In the genomic region with DNA sequence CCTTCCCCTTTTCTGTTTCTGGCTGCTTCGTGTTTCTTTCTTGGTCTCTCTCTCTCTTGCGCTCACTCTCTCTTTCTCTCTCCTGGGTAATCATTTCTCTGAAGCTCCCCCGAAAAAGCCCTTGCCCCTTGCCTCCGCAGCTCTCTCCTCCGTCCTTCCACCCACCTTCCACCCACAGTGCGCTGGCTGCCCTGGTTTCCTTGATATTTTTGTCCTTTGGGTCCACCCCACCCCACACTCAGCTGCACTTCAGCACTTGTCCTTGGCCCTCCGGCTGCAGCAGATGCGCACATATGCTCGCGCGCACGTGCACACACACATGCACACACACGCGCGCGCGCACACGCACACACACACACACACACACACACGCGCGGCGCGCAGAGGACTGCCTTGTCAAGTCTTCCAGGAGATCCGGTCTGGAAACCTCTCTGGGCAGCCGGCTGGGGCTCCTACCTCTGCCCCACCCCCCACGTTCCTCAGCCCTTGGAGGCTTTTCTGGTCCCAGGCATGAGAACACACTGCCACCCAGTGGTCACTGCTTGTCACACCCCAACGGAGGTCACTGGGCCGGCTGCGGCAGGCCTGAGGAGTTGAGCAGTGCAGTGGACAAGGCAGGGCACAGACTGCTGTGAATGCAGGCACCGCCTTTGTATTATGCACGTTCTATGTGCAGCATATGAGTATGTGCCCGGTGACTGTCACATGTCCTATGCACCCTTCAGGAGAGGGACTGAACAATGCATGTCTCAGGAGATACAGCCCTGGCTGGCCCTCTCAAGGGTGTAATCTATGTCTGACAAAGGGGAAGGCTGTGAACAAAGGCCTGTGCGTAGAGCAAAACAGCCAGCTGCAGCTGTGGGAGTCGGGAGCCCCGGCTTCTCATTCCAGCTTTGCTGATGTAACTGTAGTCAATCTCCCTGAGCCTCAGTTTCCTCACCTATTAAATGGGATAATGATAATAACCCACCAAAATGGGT, we compare ENCODE assay signal across 8 cellular contexts. TPM values are rescaled to one million over a fixed set of nuclear protein-coding genes. Genes with fewer than 3 reads are reported as not detected.
DNase-seq lines count a peak whose midpoint lies in the region; ATAC-seq, FAIRE-seq and TF ChIP-seq lines count a peak whose summit lies in the region.

No MANE protein-coding gene starts in this region.

- CTCF ChIA-PET in A673 (lab: Charles Lee): interaction anchor here (0.6 to 1.1 kb wide), 4 partner anchors 12 to 26 kb away, joined by 3 to 12 read pairs (median 5); a partner anchor contains a TSS

- H3K9me3 ChIP-seq in A673 (ENCODE audit: low read depth, low read length, poor library complexity, severe bottlenecking): no peaks in the 10 kb centered on the region
- H3K9me3 ChIP-seq in kidney (ENCODE audit: control insufficient read depth in 1 of 2, low read length in 2 of 2): no peaks in the 10 kb centered on the region

- H3K4me3 ChIP-seq in A673 (ENCODE audit: low read depth, low read length, poor library complexity, severe bottlenecking) (peak overlapping the region; percentile 30), kidney (ENCODE audit: low read length in 2 of 2) (peak overlapping the region; percentile 9 to 57)

- peak overlapping the region in 1 of 2 donors; percentile 30 for H3K9ac ChIP-seq in kidney (ENCODE audit: low read length in 2 of 2)

- TF ChIP-seq CTCF in A673 (conservative IDR thresholded peaks at IDR 0.05; ENCODE audit: low read depth, low read length): peak; percentile 96
- peak; percentile 97 for TF ChIP-seq CTCF in kidney (IDR thresholded peaks at IDR 0.05; ENCODE audit: borderline replicate concordance, extremely low read depth, insufficient read depth)

- peaks cover 8% of the 10 kb centered on the region for H3K4me1 ChIP-seq in A673 (ENCODE audit: insufficient read depth, low read length, poor library complexity, severe bottlenecking)
- H3K4me1 ChIP-seq in kidney (ENCODE audit: control insufficient read depth in 1 of 2, insufficient read depth in 1 of 2, low read depth in 1 of 2, low read length in 2 of 2): peaks cover 10 to 15% of the 10 kb centered on the region in 2 donors

- ATAC-seq in GM18868 (IDR thresholded peaks at IDR 0.05; ENCODE audit: unreplicated experiment): peak; percentile 80
- ATAC-seq in HG03280 (IDR thresholded peaks at IDR 0.05; ENCODE audit: unreplicated experiment): peak; percentile 73

- POLR2A ChIA-PET in A673 (lab: Charles Lee; ENCODE audit: low non-redundant PET): interaction anchor here (0.6 kb wide), 1 partner anchor 13 kb away, joined by 4 read pairs; a partner anchor contains a TSS

- peak; percentile 93 for DNase-seq in A673 (ENCODE audit: low spot score)
- DNase-seq in NCI-H460 (ENCODE audit: extremely low read depth, low read depth): peak; percentile 88
- DNase-seq in activated CD4-positive, CD25-positive, alpha-beta regulatory T cell treated with anti-CD3 and anti-CD28 coated beads, Interleukin-2, amount 50 U/mL, for 72 hours: peak; percentile 85
- DNase-seq in cerebellar nuclear complex (lab: John Stamatoyannopoulos, UW): peak; percentile 35 to 82
- peak; percentile 96 for DNase-seq in kidney
- DNase-seq in stimulated activated CD4-positive, alpha-beta T cell treated with anti-CD3 and anti-CD28 coated beads, Interleukin-12 subunit alpha, Interleukin-12 subunit beta, amount 100 ng/mL, for 48 hours (ENCODE audit: low read depth in 2 of 3, low spot score in 1 of 3): peak; percentile 82 to 93 (median 86)

- H3K27me3 ChIP-seq in A673 (replicated peaks; ENCODE audit: insufficient read depth, low read depth, low read length, poor library complexity): no peaks in the 10 kb centered on the region

- intact Hi-C loops in A673 (cut with micrococcal nuclease; ENCODE audit: unreplicated experiment): loop anchor here (1.0 to 5.0 kb wide), 3 partner anchors 26 to 162 kb away; a partner anchor contains a TSS
- intact Hi-C loops in kidney (cut with DNase I): no loop called here

- no TSS peak for BruUV-seq in A673 (replicated peaks; lab: Mats Ljungman, UMichigan)

- H3K36me3 ChIP-seq in A673 (ENCODE audit: insufficient read depth, low read length, poor library complexity, severe bottlenecking) (peaks cover 26% of the 10 kb centered on the region), kidney (ENCODE audit: control insufficient read depth in 1 of 2, insufficient read depth in 2 of 2, low read length in 2 of 2) (no peaks in the 10 kb centered on the region)

- peak; percentile 80 for FAIRE-seq in kidney (lab: Jason Lieb, UNC)

- peak overlapping the region; percentile 29 for H3K27ac ChIP-seq in A673 (ENCODE audit: low read depth, low read length, poor library complexity, severe bottlenecking)
- H3K27ac ChIP-seq in kidney (ENCODE audit: low read depth in 2 of 2, low read length in 2 of 2): peak overlapping the region; percentile 16 to 40

RNA-seq across cellular contexts. Expression of a gene that starts 6.5 kb away (rescaled TPM):
- total RNA-seq in A673 (2021): 4.1 and 5.5 TPM in 2 replicates
- total RNA-seq in NCI-H460 (2014; rRNA removed; shearing (Covaris generic)): 0.25 TPM in 1 of 2 replicates, not detected in the other
- polyA plus RNA-seq in NCI-H460 (2014; cell fraction: nucleus; rRNA removed): 0.06 TPM in 1 of 2 replicates, not detected in the other
- total RNA-seq in kidney: 1.3 TPM
- not detected for polyA plus RNA-seq in kidney (ENCODE audit: insufficient read depth, low read depth, low replicate concordance)

RNA-seq across cellular contexts. Expression of a gene that starts 10.5 kb away (rescaled TPM):
- total RNA-seq in A673 (2021) (not detected in 2 replicates), kidney (38.1 TPM)
- not detected in 2 replicates for total RNA-seq in NCI-H460 (2014; rRNA removed; shearing (Covaris generic))
- 0.08 TPM in 1 of 2 replicates, not detected in the other for polyA plus RNA-seq in NCI-H460 (2014; cell fraction: nucleus; rRNA removed)
- 12.2 TPM for polyA plus RNA-seq in kidney (ENCODE audit: insufficient read depth, low read depth, low replicate concordance)

RNA-seq across cellular contexts. Expression of a gene that starts 12.7 kb away (rescaled TPM):
- total RNA-seq in A673 (2021): 600 and 620 TPM in 2 replicates
- total RNA-seq in NCI-H460 (2014; rRNA removed; shearing (Covaris generic)): 116 and 158 TPM in 2 replicates
- 103 and 132 TPM in 2 replicates for polyA plus RNA-seq in NCI-H460 (2014; cell fraction: nucleus; rRNA removed)
- total RNA-seq in kidney: 269 TPM
- 590 TPM for polyA plus RNA-seq in kidney (ENCODE audit: insufficient read depth, low read depth, low replicate concordance)

RNA-seq across cellular contexts. Expression of a gene that starts 25.9 kb away (rescaled TPM):
- 242 and 254 TPM in 2 replicates for total RNA-seq in A673 (2021)
- total RNA-seq in NCI-H460 (2014; rRNA removed; shearing (Covaris generic)): 96.3 and 98.8 TPM in 2 replicates
- polyA plus RNA-seq in NCI-H460 (2014; cell fraction: nucleus; rRNA removed): 126 and 149 TPM in 2 replicates
- 141 TPM for total RNA-seq in kidney
- 289 TPM for polyA plus RNA-seq in kidney (ENCODE audit: insufficient read depth, low read depth, low replicate concordance)

RNA-seq across cellular contexts. Expression of a gene that starts 42.8 kb away (rescaled TPM):
- 18.3 and 23.2 TPM in 2 replicates for total RNA-seq in A673 (2021)
- 0.61 and 0.94 TPM in 2 replicates for total RNA-seq in NCI-H460 (2014; rRNA removed; shearing (Covaris generic))
- 0.11 and 0.60 TPM in 2 replicates for polyA plus RNA-seq in NCI-H460 (2014; cell fraction: nucleus; rRNA removed)
- 5.0 TPM for total RNA-seq in kidney
- polyA plus RNA-seq in kidney (ENCODE audit: insufficient read depth, low read depth, low replicate concordance): 9.8 TPM

Comparison
In these comparisons a context has a peak if more than half of its experiments do, and no peak if none do; other contexts are left out.
1. Peak in every context shown above with its lines: DNase-seq, ATAC-seq, H3K4me3 ChIP-seq and H3K27ac ChIP-seq.
2. RNA of a gene that starts 10.5 kb away (total RNA-seq): 38.1 TPM in kidney (single experiment); not detected in A673 and not detected in NCI-H460; every median in the first group is over 10 times any median in the second.